In genomic region chr9:128258326-128258725, GRCh38 we compare ENCODE assay signal across 27 cellular contexts. TPM values are rescaled to one million over a fixed set of nuclear protein-coding genes. Genes with fewer than 3 reads are reported as not detected.
"Had no signal": no experiment of that assay in that cellular context is flagged by ENCODE, and none has a peak within 500 bp of the region (broad histone marks: within the 10 kb centered on the region; RNA-seq: fewer than 3 reads in every experiment).

No MANE protein-coding gene starts in this region.

- H3K4me1 ChIP-seq: gastrocnemius medialis, left lung, prostate gland, right atrium auricular region, thyroid gland, vagina had no signal

- H3K9me3 ChIP-seq: gastrocnemius medialis, left lung, prostate gland, right atrium auricular region, suprapubic skin, thyroid gland, vagina had no signal

- H3K27ac Mint-ChIP-seq: dendritic cell treated with granulocyte-macrophage colony-stimulating factor and Interleukin-4, amounts not matched to agents 40 ng/mL and 50 ng/mL, for 4 days; endodermal cell; naive thymus-derived CD8-positive, alpha-beta T cell; stimulated activated naive CD8-positive, alpha-beta T cell treated with anti-CD3 and anti-CD28 coated beads, Interleukin-15, amount 100 ng/mL, for 72 hours had no signal

- ATAC-seq: esophagus mucosa; gastrocnemius medialis; left cardiac atrium; left lung; naive thymus-derived CD8-positive, alpha-beta T cell; sciatic nerve; stimulated activated naive CD8-positive, alpha-beta T cell treated with anti-CD3 and anti-CD28 coated beads, Interleukin-15, amount 100 ng/mL, for 72 hours had no signal

- DNase-seq: effector CD8-positive, alpha-beta T cell; endodermal cell; foreskin fibroblast; gastrocnemius medialis; left cardiac atrium; left lung; mammary epithelial cell; naive thymus-derived CD8-positive, alpha-beta T cell; stimulated activated CD4-positive, alpha-beta T cell treated with anti-CD3 and anti-CD28 coated beads, Interleukin-12 subunit alpha, Interleukin-12 subunit beta, amount 100 ng/mL, for 4 hours; stimulated activated CD4-positive, alpha-beta T cell treated with anti-CD3 and anti-CD28 coated beads, Interleukin-1b, Interleukin-23, amount 100 ng/mL, for 48 hours; stimulated activated CD4-positive, alpha-beta T cell treated with anti-CD3 and anti-CD28 coated beads, Interleukin-4, amount 100 ng/mL, for 1 hour; stimulated activated CD8-positive, alpha-beta memory T cell treated with anti-CD3 and anti-CD28 coated beads, Interleukin-4, amount 100 ng/mL, for 48 hours; stimulated activated naive CD4-positive, alpha-beta T cell; stimulated activated naive CD8-positive, alpha-beta T cell treated with anti-CD3 and anti-CD28 coated beads, Interleukin-15, amount 100 ng/mL, for 72 hours; thyroid gland; trophoblast cell had no signal

- H3K9me3 Mint-ChIP-seq: dendritic cell treated with granulocyte-macrophage colony-stimulating factor and Interleukin-4, amounts not matched to agents 40 ng/mL and 50 ng/mL, for 4 days; endodermal cell; naive thymus-derived CD8-positive, alpha-beta T cell; neural crest cell; stimulated activated naive CD8-positive, alpha-beta T cell treated with anti-CD3 and anti-CD28 coated beads, Interleukin-15, amount 100 ng/mL, for 72 hours had no signal

- H3K4me3 Mint-ChIP-seq: dendritic cell treated with granulocyte-macrophage colony-stimulating factor and Interleukin-4, amounts not matched to agents 40 ng/mL and 50 ng/mL, for 4 days; endodermal cell; naive thymus-derived CD8-positive, alpha-beta T cell; stimulated activated naive CD8-positive, alpha-beta T cell treated with anti-CD3 and anti-CD28 coated beads, Interleukin-15, amount 100 ng/mL, for 72 hours had no signal

- H3K4me3 ChIP-seq: gastrocnemius medialis, left lung, prostate gland, right atrium auricular region, smooth muscle cell, suprapubic skin, thyroid gland, vagina had no signal

- H3K27ac ChIP-seq: epithelial cell of prostate, gastrocnemius medialis, left lung, prostate gland, right atrium auricular region, suprapubic skin, thyroid gland, vagina had no signal

- H3K27me3 ChIP-seq: gastrocnemius medialis, left lung, right atrium auricular region, suprapubic skin, thyroid gland, vagina had no signal

- H3K4me1 Mint-ChIP-seq: stimulated activated naive CD8-positive, alpha-beta T cell treated with anti-CD3 and anti-CD28 coated beads, Interleukin-15, amount 100 ng/mL, for 72 hours had no signal

- H3K27me3 Mint-ChIP-seq: stimulated activated naive CD8-positive, alpha-beta T cell treated with anti-CD3 and anti-CD28 coated beads, Interleukin-15, amount 100 ng/mL, for 72 hours had no signal

RNA-seq across cellular contexts. Expression of gene DNM1, which starts 55.1 kb away (rescaled TPM):
- total RNA-seq: myocyte had no signal
